Comparison of ENCODE assay signal across 7 cellular contexts in genomic region chr16:1571012-1571671, GRCh38. TPM values are rescaled to one million over a fixed set of nuclear protein-coding genes. Genes with fewer than 3 reads are reported as not detected.
"Had no signal": no experiment of that assay in that cellular context is flagged by ENCODE, and none has a peak within 500 bp of the region (broad histone marks: within the 10 kb centered on the region; RNA-seq: fewer than 3 reads in every experiment).

No MANE protein-coding gene starts in this region.

- H3K27me3 Mint-ChIP-seq: IgD-negative memory B cell had no signal

- H3K4me3 ChIP-seq: GM23338 had no signal

- ATAC-seq: GM23338 had no signal

- H3K4me1 Mint-ChIP-seq: GM23338, H9, IgD-negative memory B cell had no signal

- H3K4me3 Mint-ChIP-seq: GM23338, H9, IgD-negative memory B cell had no signal

- H3K9me3 Mint-ChIP-seq: IgD-negative memory B cell had no signal

- FAIRE-seq: H1, H54, HepG2 had no signal

- H3K4me2 ChIP-seq: GM23338 had no signal

- H2AFZ ChIP-seq: GM23338 had no signal

- H3K27ac Mint-ChIP-seq: GM23338, H9, IgD-negative memory B cell had no signal

- DNase-seq: H9, HCEC 1CT had no signal

RNA-seq across cellular contexts. Expression of gene TMEM204, which starts 37.7 kb away (rescaled TPM):
- total RNA-seq: H1, H9, HepG2 had no signal
- polyA plus RNA-seq: H1, HepG2 had no signal
